In genomic region chr9:89842267-89842768, GRCh38 we compare ENCODE assay signal across 21 cellular contexts.
A peak's percentile ranks its signal among the peaks of the same experiment; 100 is the strongest.
DNase-seq lines count a peak whose midpoint lies in the region; ATAC-seq and TF ChIP-seq lines count a peak whose summit lies in the region.
"Had no signal": no experiment of that assay in that cellular context is flagged by ENCODE, and none has a peak within 500 bp of the region (broad histone marks: within the 10 kb centered on the region; RNA-seq: fewer than 3 reads in every experiment).

No MANE protein-coding gene starts in this region.

- peak in 3 of 4 donors; percentile 34 to 63 (median 54) for TF ChIP-seq EP300 in upper lobe of left lung (IDR thresholded peaks at IDR 0.05)

- peak; percentile 32 for ATAC-seq in left ventricle myocardium superior
- ATAC-seq in upper lobe of left lung (ENCODE audit: low FRiP score in 2 of 2): peak in 1 of 2 donors; percentile 8
- ATAC-seq in activated CD8-positive, alpha-beta T cell treated with anti-CD3 and anti-CD28 coated beads, Interleukin-2, amount 10 ng/mL, durations not matched to agents 7 days and 5 days: no peak

- WGBS in hepatocyte (ENCODE audit: low lambda C conversion rate, missing lambda C conversion rate): 78% methylated on average over 8 of the region's 8 CpGs
- WGBS in upper lobe of left lung, 2 donors: 51 to 75% methylated on average over 8 of the region's 8 CpGs

- H3K9me3 ChIP-seq in hepatocyte (ENCODE audit: low read depth) (no peaks in the 10 kb centered on the region), mucosa of rectum (ENCODE audit: control insufficient read depth in 2 of 2, low read length in 2 of 2) (no peaks in the 10 kb centered on the region), upper lobe of left lung (no peaks in the 10 kb centered on the region)
- H3K9me3 ChIP-seq: Caco-2, prostate gland, SK-N-SH, uterus had no signal

- H3K27me3 Mint-ChIP-seq in activated CD8-positive, alpha-beta T cell treated with anti-CD3 and anti-CD28 coated beads, Interleukin-2, amount 10 ng/mL, durations not matched to agents 7 days and 5 days (ENCODE audit: low read depth): peaks cover 13% of the 10 kb centered on the region

- H2AFZ ChIP-seq in hepatocyte: no peak overlapping the region

- no peak for DNase-seq in left ventricle myocardium superior
- DNase-seq in cardiac septum (ENCODE audit: low spot score): no peak
- peak; percentile 62 for DNase-seq in hepatocyte (ENCODE audit: low spot score)
- peak in 1 of 2 donors; percentile 73 for DNase-seq in upper lobe of left lung
- DNase-seq in dermis blood vessel endothelial cell: no peak
- no peak for DNase-seq in activated CD8-positive, alpha-beta T cell treated with anti-CD3 and anti-CD28 coated beads, Interleukin-2, amount 10 ng/mL, durations not matched to agents 7 days and 5 days
- DNase-seq in AG08395 (ENCODE audit: low spot score): no peak
- DNase-seq: activated CD4-positive, alpha-beta T cell treated with anti-CD3 and anti-CD28 coated beads for 4 hours; activated naive CD4-positive, alpha-beta T cell treated with anti-CD3 and anti-CD28 coated beads, Interleukin-2, amount 50 U/mL, for 16 hours; Caco-2; cortex of kidney; H7; NCI-H1048; NCI-H187; RPMI8226; SK-N-SH; uterus had no signal

- no peak overlapping the region for H3K4me3 Mint-ChIP-seq in activated CD8-positive, alpha-beta T cell treated with anti-CD3 and anti-CD28 coated beads, Interleukin-2, amount 10 ng/mL, durations not matched to agents 7 days and 5 days
- H3K4me3 Mint-ChIP-seq: mesothelial cell of epicardium, nephron had no signal

- peak overlapping the region; percentile 78 for H3K27ac ChIP-seq in hepatocyte
- H3K27ac ChIP-seq in mucosa of rectum (ENCODE audit: low read depth in 2 of 2, low read length in 2 of 2): peak overlapping the region; percentile 24 to 34
- peak overlapping the region in 2 of 4 donors; percentile 30 to 77 for H3K27ac ChIP-seq in upper lobe of left lung
- H3K27ac ChIP-seq: prostate gland, uterus had no signal

- CTCF ChIA-PET in activated CD8-positive, alpha-beta T cell treated with anti-CD3 and anti-CD28 coated beads, Interleukin-2, amount 10 ng/mL, durations not matched to agents 7 days and 5 days (lab: Charles Lee): no interaction called here

- H3K9me3 Mint-ChIP-seq in activated CD8-positive, alpha-beta T cell treated with anti-CD3 and anti-CD28 coated beads, Interleukin-2, amount 10 ng/mL, durations not matched to agents 7 days and 5 days (ENCODE audit: insufficient read depth): no peaks in the 10 kb centered on the region
- H3K9me3 Mint-ChIP-seq: nephron had no signal

- no peak overlapping the region for H3K4me2 ChIP-seq in hepatocyte
- H3K4me2 ChIP-seq: SK-N-SH had no signal

- H3K27me3 ChIP-seq in hepatocyte (no peaks in the 10 kb centered on the region), mucosa of rectum (ENCODE audit: control insufficient read depth in 2 of 2, insufficient read depth in 2 of 2, low read length in 2 of 2) (no peaks in the 10 kb centered on the region), upper lobe of left lung (no peaks in the 10 kb centered on the region)
- H3K27me3 ChIP-seq: uterus had no signal

- H3K9me2 ChIP-seq in hepatocyte (replicated peaks; ENCODE audit: insufficient read depth): no peaks in the 10 kb centered on the region
- H3K9me2 ChIP-seq: SK-N-SH had no signal

- no peaks in the 10 kb centered on the region for H4K20me1 ChIP-seq in hepatocyte (ENCODE audit: insufficient read depth, poor library complexity, severe bottlenecking)

- POLR2A ChIA-PET in activated CD8-positive, alpha-beta T cell treated with anti-CD3 and anti-CD28 coated beads, Interleukin-2, amount 10 ng/mL, durations not matched to agents 7 days and 5 days (lab: Charles Lee): no interaction called here

- H3K36me3 ChIP-seq in hepatocyte (replicated peaks; ENCODE audit: insufficient read depth, low read depth): no peaks in the 10 kb centered on the region
- H3K36me3 ChIP-seq in mucosa of rectum (ENCODE audit: control insufficient read depth in 2 of 2, insufficient read depth in 2 of 2, low read length in 2 of 2): no peaks in the 10 kb centered on the region
- no peaks in the 10 kb centered on the region for H3K36me3 ChIP-seq in upper lobe of left lung
- H3K36me3 ChIP-seq: prostate gland, uterus had no signal

- H3K4me1 Mint-ChIP-seq in activated CD8-positive, alpha-beta T cell treated with anti-CD3 and anti-CD28 coated beads, Interleukin-2, amount 10 ng/mL, durations not matched to agents 7 days and 5 days (ENCODE audit: low read depth): no peaks in the 10 kb centered on the region

- no peak overlapping the region for H3K4me3 ChIP-seq in hepatocyte
- H3K4me3 ChIP-seq in mucosa of rectum (ENCODE audit: low read length in 2 of 2): peak overlapping the region; percentile 16 to 25
- no peak overlapping the region for H3K4me3 ChIP-seq in upper lobe of left lung
- H3K4me3 ChIP-seq: prostate gland, uterus had no signal

- TF ChIP-seq CTCF in hepatocyte (IDR thresholded peaks at IDR 0.05; ENCODE audit: poor library complexity) (no peak), upper lobe of left lung (IDR thresholded peaks at IDR 0.05) (no peak)

- no peak overlapping the region for H3K9ac ChIP-seq in mucosa of rectum (ENCODE audit: low read depth in 1 of 2, low read length in 2 of 2)
- H3K9ac ChIP-seq: SK-N-SH had no signal

- no peak overlapping the region for H3K27ac Mint-ChIP-seq in activated CD8-positive, alpha-beta T cell treated with anti-CD3 and anti-CD28 coated beads, Interleukin-2, amount 10 ng/mL, durations not matched to agents 7 days and 5 days
- H3K27ac Mint-ChIP-seq: mesothelial cell of epicardium, nephron had no signal

- intact Hi-C loops in left ventricle myocardium superior (cut with micrococcal nuclease) (no loop called here), cardiac septum (cut with DNase I) (no loop called here)

- peak in 1 of 4 donors; percentile 47 for TF ChIP-seq POLR2A in upper lobe of left lung (IDR thresholded peaks at IDR 0.05)

- peaks cover 16% of the 10 kb centered on the region for H3K4me1 ChIP-seq in hepatocyte (ENCODE audit: insufficient read depth)
- H3K4me1 ChIP-seq in mucosa of rectum (ENCODE audit: control insufficient read depth in 2 of 2, insufficient read depth in 2 of 2, low read length in 2 of 2): peaks cover 9 to 21% of the 10 kb centered on the region in 2 donors
- peaks cover 19 to 61% (median 30%) of the 10 kb centered on the region in 4 donors for H3K4me1 ChIP-seq in upper lobe of left lung
- H3K4me1 ChIP-seq: Caco-2, uterus had no signal

- no peaks in the 10 kb centered on the region for H3K79me2 ChIP-seq in hepatocyte

- H3K36me3 Mint-ChIP-seq in activated CD8-positive, alpha-beta T cell treated with anti-CD3 and anti-CD28 coated beads, Interleukin-2, amount 10 ng/mL, durations not matched to agents 7 days and 5 days (ENCODE audit: low read depth): no peaks in the 10 kb centered on the region
- H3K36me3 Mint-ChIP-seq: mesothelial cell of epicardium had no signal

Comparison
In these comparisons a context has a peak if more than half of its experiments do, and no peak if none do; other contexts are left out.
1. H3K4me3 ChIP-seq: peak in mucosa of rectum (2 of 2); none in hepatocyte (single experiment) and upper lobe of left lung (0 of 4).